ENCODE assay signal across 8 cellular contexts in genomic region chr20:11890331-11891080, GRCh38. TPM values are rescaled to one million over a fixed set of nuclear protein-coding genes. Genes with fewer than 3 reads are reported as not detected.
DNase-seq lines count a peak whose midpoint lies in the region; ATAC-seq and TF ChIP-seq lines count a peak whose summit lies in the region.

No MANE protein-coding gene starts in this region.

- ATAC-seq in GM19467 (IDR thresholded peaks at IDR 0.05; ENCODE audit: unreplicated experiment) (peak; percentile 73), Right ventricle myocardium inferior (peak; percentile 98)
- peak; percentile 68 to 75 for ATAC-seq in activated naive CD4-positive, alpha-beta T cell treated with anti-CD3 and anti-CD28 coated beads, Interleukin-2, amount 50 U/mL, for 72 hours

- peaks cover 6% of the 10 kb centered on the region; the same call in 1 of the 2 replicates for H4K20me1 ChIP-seq in PC-9 (ENCODE audit: insufficient read depth)

- CTCF ChIA-PET in PC-9 (lab: Charles Lee), result no interaction called here

- TF ChIP-seq CTCF in PC-9 (conservative IDR thresholded peaks at IDR 0.05) (no peak), tibial nerve (IDR thresholded peaks at IDR 0.05) (peak in 2 of 5 experiments; percentile 33 to 45)

- H3K27ac ChIP-seq in PC-9, result peak overlapping the region; percentile 49; the same call in 1 of the 2 replicates
- peak overlapping the region; percentile 87 to 95 (median 92) for H3K27ac ChIP-seq in tibial nerve

- intact Hi-C loops in PC-9 (cut with micrococcal nuclease; ENCODE audit: unreplicated experiment), result loop anchor here (1.0 to 10.0 kb wide), 3 partner anchors 174 to 1456 kb away; partner anchors contain the start of genes MKKS and SLX4IP
- intact Hi-C loops in Right ventricle myocardium inferior (cut with DNase I), result loop anchor here (1.0 to 10.0 kb wide), 2 partner anchors 30 to 284 kb away; no protein-coding TSS in a partner anchor

- H3K4me3 ChIP-seq in PC-9 (peak overlapping the region; percentile 91), tibial nerve (peak overlapping the region; percentile 60 to 92 (median 78))

- no peaks in the 10 kb centered on the region; the same call in 1 of the 2 replicates for H3K9me2 ChIP-seq in PC-9 (ENCODE audit: insufficient read depth)

- H3K4me2 ChIP-seq in PC-9, result peak overlapping the region; percentile 100

- peaks cover 0 to 7% of the 10 kb centered on the region in 2 donors for H3K36me3 Mint-ChIP-seq in activated naive CD4-positive, alpha-beta T cell treated with anti-CD3 and anti-CD28 coated beads, Interleukin-2, amount 50 U/mL, for 72 hours

- BruUV-seq in PC-9 (replicated peaks; lab: Mats Ljungman, UMichigan), result no TSS peak

- peak overlapping the region; percentile 79 for H2AFZ ChIP-seq in PC-9

- peak; percentile 58 to 79 for TF ChIP-seq POLR2A in tibial nerve (IDR thresholded peaks at IDR 0.05)

- peaks cover 9% of the 10 kb centered on the region; the same call in 1 of the 2 replicates for H3F3A ChIP-seq in PC-9 (ENCODE audit: insufficient read depth, low read depth)

- no peak overlapping the region for H3K27ac Mint-ChIP-seq in activated naive CD4-positive, alpha-beta T cell treated with anti-CD3 and anti-CD28 coated beads, Interleukin-2, amount 50 U/mL, for 72 hours

- peak; percentile 83 for DNase-seq in CD1c-positive myeloid dendritic cell (ENCODE audit: extremely low spot score)
- peak; percentile 87 for DNase-seq in HuH-7.5 (ENCODE audit: low spot score)
- peak; percentile 67 to 95 for DNase-seq in PC-9
- peak; percentile 74 to 76 for DNase-seq in activated naive CD4-positive, alpha-beta T cell treated with anti-CD3 and anti-CD28 coated beads, Interleukin-2, amount 50 U/mL, for 72 hours (ENCODE audit: low spot score in 2 of 2)
- DNase-seq in Right ventricle myocardium inferior (ENCODE audit: missing footprints), result peak; percentile 93
- DNase-seq in non-pigmented ciliary epithelial cell (ENCODE audit: low read depth), result peak; percentile 53
- DNase-seq in tibial nerve (ENCODE audit: low spot score in 2 of 2), result peak; percentile 56 to 61

- H3K27me3 ChIP-seq in PC-9 (ENCODE audit: insufficient read depth, low read depth) (no peaks in the 10 kb centered on the region), tibial nerve (no peaks in the 10 kb centered on the region)

- H3K9me3 ChIP-seq in PC-9 (ENCODE audit: insufficient read depth, low read depth) (no peaks in the 10 kb centered on the region), tibial nerve (no peaks in the 10 kb centered on the region)

- POLR2A ChIA-PET in PC-9 (lab: Charles Lee; ENCODE audit: unreplicated experiment), result no interaction called here

- peak in 1 of 2 donors; percentile 75 for TF ChIP-seq EP300 in tibial nerve (IDR thresholded peaks at IDR 0.05)

- no peaks in the 10 kb centered on the region for H3K9me3 Mint-ChIP-seq in activated naive CD4-positive, alpha-beta T cell treated with anti-CD3 and anti-CD28 coated beads, Interleukin-2, amount 50 U/mL, for 72 hours

- H3K36me3 ChIP-seq in PC-9 (ENCODE audit: low read depth) (no peaks in the 10 kb centered on the region), tibial nerve (no peaks in the 10 kb centered on the region)

- 0 to 1% methylated on average over 10 to 53 of the region's 70 CpGs for WGBS in tibial nerve, 2 donors

- peaks cover 17% of the 10 kb centered on the region for H3K4me1 ChIP-seq in PC-9 (replicated peaks; ENCODE audit: insufficient read depth)
- H3K4me1 ChIP-seq in tibial nerve, result peaks cover 0 to 34% (median 3%) of the 10 kb centered on the region in 4 donors

- H3K79me2 ChIP-seq in PC-9 (ENCODE audit: low read depth), result peaks cover 43% of the 10 kb centered on the region

RNA-seq across cellular contexts. Expression of gene BTBD3, which starts 27.2 kb away (rescaled TPM):
- total RNA-seq in PC-9 (2021) (17.6 and 19.6 TPM in 2 replicates), Right ventricle myocardium inferior (29.1 TPM), tibial nerve (10 to 100 TPM; 29.8 to 48.1 (median 38.7) TPM)
- 10 to 100 TPM; 10.2 to 11.9 TPM for total RNA-seq in activated naive CD4-positive, alpha-beta T cell treated with anti-CD3 and anti-CD28 coated beads, Interleukin-2, amount 50 U/mL, for 72 hours

Comparison
In these comparisons a context has a peak if more than half of its experiments do, and no peak if none do; other contexts are left out.
1. Peak in every context shown above with its lines: DNase-seq, ATAC-seq, H3K4me3 ChIP-seq and H3K27ac ChIP-seq.